In genomic region chr15:33091983-33092688, GRCh38 we compare ENCODE assay signal across 1 cellular context.
TF ChIP-seq lines count a peak whose summit lies in the region.

No MANE protein-coding gene starts in this region.

TF ChIP-seq in GM23338, 12 proteins besides CTCF, POLR2A, EP300 and RAD21 (continued from another document):
- TF ChIP-seq, protein P1, sequence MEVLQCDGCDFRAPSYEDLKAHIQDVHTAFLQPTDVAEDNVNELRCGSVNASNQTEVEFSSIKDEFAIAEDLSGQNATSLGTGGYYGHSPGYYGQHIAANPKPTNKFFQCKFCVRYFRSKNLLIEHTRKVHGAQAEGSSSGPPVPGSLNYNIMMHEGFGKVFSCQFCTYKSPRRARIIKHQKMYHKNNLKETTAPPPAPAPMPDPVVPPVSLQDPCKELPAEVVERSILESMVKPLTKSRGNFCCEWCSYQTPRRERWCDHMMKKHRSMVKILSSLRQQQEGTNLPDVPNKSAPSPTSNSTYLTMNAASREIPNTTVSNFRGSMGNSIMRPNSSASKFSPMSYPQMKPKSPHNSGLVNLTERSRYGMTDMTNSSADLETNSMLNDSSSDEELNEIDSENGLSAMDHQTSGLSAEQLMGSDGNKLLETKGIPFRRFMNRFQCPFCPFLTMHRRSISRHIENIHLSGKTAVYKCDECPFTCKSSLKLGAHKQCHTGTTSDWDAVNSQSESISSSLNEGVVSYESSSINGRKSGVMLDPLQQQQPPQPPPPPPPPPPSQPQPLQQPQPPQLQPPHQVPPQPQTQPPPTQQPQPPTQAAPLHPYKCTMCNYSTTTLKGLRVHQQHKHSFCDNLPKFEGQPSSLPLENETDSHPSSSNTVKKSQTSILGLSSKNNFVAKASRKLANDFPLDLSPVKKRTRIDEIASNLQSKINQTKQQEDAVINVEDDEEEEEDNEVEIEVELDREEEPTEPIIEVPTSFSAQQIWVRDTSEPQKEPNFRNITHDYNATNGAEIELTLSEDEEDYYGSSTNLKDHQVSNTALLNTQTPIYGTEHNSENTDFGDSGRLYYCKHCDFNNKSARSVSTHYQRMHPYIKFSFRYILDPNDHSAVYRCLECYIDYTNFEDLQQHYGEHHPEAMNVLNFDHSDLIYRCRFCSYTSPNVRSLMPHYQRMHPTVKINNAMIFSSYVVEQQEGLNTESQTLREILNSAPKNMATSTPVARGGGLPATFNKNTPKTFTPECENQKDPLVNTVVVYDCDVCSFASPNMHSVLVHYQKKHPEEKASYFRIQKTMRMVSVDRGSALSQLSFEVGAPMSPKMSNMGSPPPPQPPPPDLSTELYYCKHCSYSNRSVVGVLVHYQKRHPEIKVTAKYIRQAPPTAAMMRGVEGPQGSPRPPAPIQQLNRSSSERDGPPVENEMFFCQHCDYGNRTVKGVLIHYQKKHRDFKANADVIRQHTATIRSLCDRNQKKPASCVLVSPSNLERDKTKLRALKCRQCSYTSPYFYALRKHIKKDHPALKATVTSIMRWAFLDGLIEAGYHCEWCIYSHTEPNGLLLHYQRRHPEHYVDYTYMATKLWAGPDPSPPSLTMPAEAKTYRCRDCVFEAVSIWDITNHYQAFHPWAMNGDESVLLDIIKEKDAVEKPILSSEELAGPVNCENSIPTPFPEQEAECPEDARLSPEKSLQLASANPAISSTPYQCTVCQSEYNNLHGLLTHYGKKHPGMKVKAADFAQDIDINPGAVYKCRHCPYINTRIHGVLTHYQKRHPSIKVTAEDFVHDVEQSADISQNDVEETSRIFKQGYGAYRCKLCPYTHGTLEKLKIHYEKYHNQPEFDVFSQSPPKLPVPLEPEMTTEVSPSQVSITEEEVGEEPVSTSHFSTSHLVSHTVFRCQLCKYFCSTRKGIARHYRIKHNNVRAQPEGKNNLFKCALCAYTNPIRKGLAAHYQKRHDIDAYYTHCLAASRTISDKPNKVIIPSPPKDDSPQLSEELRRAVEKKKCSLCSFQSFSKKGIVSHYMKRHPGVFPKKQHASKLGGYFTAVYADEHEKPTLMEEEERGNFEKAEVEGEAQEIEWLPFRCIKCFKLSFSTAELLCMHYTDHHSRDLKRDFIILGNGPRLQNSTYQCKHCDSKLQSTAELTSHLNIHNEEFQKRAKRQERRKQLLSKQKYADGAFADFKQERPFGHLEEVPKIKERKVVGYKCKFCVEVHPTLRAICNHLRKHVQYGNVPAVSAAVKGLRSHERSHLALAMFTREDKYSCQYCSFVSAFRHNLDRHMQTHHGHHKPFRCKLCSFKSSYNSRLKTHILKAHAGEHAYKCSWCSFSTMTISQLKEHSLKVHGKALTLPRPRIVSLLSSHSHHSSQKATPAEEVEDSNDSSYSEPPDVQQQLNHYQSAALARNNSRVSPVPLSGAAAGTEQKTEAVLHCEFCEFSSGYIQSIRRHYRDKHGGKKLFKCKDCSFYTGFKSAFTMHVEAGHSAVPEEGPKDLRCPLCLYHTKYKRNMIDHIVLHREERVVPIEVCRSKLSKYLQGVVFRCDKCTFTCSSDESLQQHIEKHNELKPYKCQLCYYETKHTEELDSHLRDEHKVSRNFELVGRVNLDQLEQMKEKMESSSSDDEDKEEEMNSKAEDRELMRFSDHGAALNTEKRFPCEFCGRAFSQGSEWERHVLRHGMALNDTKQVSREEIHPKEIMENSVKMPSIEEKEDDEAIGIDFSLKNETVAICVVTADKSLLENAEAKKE (CRISPR knock-in tag; IDR thresholded peaks at IDR 0.05), result no peak
- TF ChIP-seq EZH2 (IDR thresholded peaks at IDR 0.05; ENCODE audit: low read depth, unreplicated experiment) (no peak), ZNF114 (CRISPR knock-in tag; IDR thresholded peaks at IDR 0.05) (no peak), POLR2AphosphoS5 (IDR thresholded peaks at IDR 0.05; ENCODE audit: low read depth) (no peak), JUNB (IDR thresholded peaks at IDR 0.05; ENCODE audit: unreplicated experiment) (no peak)
